8 cellular contexts compared by ENCODE assay signal in the genomic region with DNA sequence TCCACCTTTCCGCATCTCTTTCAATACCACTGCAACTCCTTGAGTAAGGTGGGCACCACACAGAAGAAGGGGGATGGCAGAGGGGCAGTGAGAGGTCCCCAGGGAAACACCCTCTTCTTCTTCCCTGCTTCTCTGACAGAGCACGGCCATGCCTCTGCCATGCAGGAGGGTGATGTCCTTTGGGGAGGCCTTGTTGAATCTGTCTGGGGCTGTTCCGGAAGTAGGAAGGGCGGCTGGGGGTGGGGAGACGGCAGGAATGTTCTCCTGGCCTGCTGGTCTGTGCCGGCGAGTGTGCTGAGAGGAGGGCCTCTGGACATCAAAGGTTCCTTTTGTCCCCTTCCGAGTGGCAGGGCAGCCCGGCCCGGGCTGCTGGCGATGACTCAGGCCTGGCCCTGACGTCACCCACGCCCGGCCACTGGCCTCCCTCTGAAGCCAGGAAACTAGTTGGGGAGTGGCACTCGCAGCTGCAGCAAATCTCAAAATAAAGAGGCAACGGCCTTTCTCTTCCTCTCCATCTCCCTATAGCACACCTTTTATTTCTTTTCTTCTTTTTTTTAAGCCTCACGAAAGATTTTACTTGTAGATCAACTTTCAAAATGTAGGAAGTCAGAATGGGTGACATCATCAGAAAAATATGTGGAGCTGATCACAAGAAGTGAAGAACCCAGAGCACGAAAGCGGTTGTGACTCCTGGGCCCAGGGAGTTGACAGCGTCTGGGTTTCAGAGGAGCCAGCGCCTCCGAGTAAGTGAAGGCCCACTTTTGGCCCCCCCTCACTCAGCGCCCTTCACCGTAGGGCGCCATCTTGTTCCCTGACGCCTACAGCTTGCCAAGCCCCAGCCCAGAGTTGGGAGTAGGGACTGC. TPM values are rescaled to one million over a fixed set of nuclear protein-coding genes. Genes with fewer than 3 reads are reported as not detected.
DNase-seq lines count a peak whose midpoint lies in the region; ATAC-seq and TF ChIP-seq lines count a peak whose summit lies in the region.

A gene with protein sequence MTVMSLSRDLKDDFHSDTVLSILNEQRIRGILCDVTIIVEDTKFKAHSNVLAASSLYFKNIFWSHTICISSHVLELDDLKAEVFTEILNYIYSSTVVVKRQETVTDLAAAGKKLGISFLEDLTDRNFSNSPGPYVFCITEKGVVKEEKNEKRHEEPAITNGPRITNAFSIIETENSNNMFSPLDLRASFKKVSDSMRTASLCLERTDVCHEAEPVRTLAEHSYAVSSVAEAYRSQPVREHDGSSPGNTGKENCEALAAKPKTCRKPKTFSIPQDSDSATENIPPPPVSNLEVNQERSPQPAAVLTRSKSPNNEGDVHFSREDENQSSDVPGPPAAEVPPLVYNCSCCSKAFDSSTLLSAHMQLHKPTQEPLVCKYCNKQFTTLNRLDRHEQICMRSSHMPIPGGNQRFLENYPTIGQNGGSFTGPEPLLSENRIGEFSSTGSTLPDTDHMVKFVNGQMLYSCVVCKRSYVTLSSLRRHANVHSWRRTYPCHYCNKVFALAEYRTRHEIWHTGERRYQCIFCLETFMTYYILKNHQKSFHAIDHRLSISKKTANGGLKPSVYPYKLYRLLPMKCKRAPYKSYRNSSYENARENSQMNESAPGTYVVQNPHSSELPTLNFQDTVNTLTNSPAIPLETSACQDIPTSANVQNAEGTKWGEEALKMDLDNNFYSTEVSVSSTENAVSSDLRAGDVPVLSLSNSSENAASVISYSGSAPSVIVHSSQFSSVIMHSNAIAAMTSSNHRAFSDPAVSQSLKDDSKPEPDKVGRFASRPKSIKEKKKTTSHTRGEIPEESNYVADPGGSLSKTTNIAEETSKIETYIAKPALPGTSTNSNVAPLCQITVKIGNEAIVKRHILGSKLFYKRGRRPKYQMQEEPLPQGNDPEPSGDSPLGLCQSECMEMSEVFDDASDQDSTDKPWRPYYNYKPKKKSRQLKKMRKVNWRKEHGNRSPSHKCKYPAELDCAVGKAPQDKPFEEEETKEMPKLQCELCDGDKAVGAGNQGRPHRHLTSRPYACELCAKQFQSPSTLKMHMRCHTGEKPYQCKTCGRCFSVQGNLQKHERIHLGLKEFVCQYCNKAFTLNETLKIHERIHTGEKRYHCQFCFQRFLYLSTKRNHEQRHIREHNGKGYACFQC (N-terminal part only) (plus strand): TSS at position 443 of the 863 bp plus-strand sequence. CDS start 73,885 bp downstream, outside the sequence.

- H3K4me1 Mint-ChIP-seq in brain: peaks cover 54% of the 10 kb centered on the region

- DNase-seq in MV-4-11 (lab: John Stamatoyannopoulos, UW) (peak; percentile 50), iPS DF 19.7 (ENCODE audit: low read depth, low spot score) (peak; percentile 84), putamen (ENCODE audit: low spot score) (peak; percentile 94)
- no peak for DNase-seq in activated effector memory CD4-positive, alpha-beta T cell treated with Interleukin-2 at 50 U/mL for 16 hours

- ATAC-seq in HG03045 (IDR thresholded peaks at IDR 0.05; ENCODE audit: unreplicated experiment) (no peak), HG03432 (IDR thresholded peaks at IDR 0.05; ENCODE audit: unreplicated experiment) (no peak)

- H3K9me3 ChIP-seq in ES-I3 (ENCODE audit: control insufficient read depth, insufficient read depth, low read length): no peaks in the 10 kb centered on the region

- H3K9me3 Mint-ChIP-seq in brain: peaks cover 0 to 6% (median 2%) of the 10 kb centered on the region in 5 experiments

- H3K36me3 ChIP-seq in ES-I3 (ENCODE audit: insufficient read depth, low read length): no peaks in the 10 kb centered on the region

- no peaks in the 10 kb centered on the region for H3K36me3 Mint-ChIP-seq in brain

- no peak for TF ChIP-seq CTCF in brain (conservative IDR thresholded peaks at IDR 0.05)

- peak within 1 kb of the TSS; percentile 55 for H3K9ac ChIP-seq in ES-I3 (ENCODE audit: low read depth, low read length)

- H3K4me3 Mint-ChIP-seq in brain: peak within 1 kb of the TSS in 3 of 5 experiments; percentile 38 to 44 (median 41)

- peaks cover 2% of the 10 kb centered on the region for H3K27me3 Mint-ChIP-seq in brain

- peaks cover 46% of the 10 kb centered on the region for H3K4me1 ChIP-seq in ES-I3 (ENCODE audit: insufficient read depth, low read length)

- H3K27ac Mint-ChIP-seq in brain: peak within 1 kb of the TSS; percentile 33 to 94 (median 93)

RNA-seq across cellular contexts. Expression of the gene that starts here (rescaled TPM):
- polyA plus RNA-seq in brain (ENCODE audit: insufficient read depth, low read depth, low replicate concordance): 6.0 TPM
